10 cellular contexts compared by ENCODE assay signal in the genomic region with DNA sequence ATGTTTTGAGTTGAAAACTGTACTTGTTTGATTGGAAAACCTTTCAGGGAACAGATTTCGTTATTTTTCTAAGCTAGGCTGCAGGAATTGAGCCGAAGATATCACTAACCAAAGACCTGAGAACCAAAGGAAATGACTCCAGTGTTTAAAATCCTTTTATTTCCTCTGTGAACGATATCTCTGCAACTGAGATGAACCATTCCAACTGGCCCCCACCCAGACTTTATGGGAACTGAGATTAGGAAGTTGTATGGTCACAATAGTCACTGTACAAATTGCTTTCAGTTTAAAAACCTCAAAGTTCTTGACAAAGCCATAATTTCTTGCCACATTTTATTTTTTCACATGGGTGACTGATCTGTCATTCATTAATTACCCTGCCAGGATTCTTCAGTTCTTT.
A peak's percentile ranks its signal among the peaks of the same experiment; 100 is the strongest.
DNase-seq lines count a peak whose midpoint lies in the region; ATAC-seq, FAIRE-seq and TF ChIP-seq lines count a peak whose summit lies in the region.
"Had no signal": no experiment of that assay in that cellular context is flagged by ENCODE, and none has a peak within 500 bp of the region (broad histone marks: within the 10 kb centered on the region; RNA-seq: fewer than 3 reads in every experiment).

No MANE protein-coding gene starts in this region.

- peak overlapping the region; percentile 3 for H3K4me3 ChIP-seq in fibroblast of the aortic adventitia (ENCODE audit: low read depth, low read length)

- FAIRE-seq in RCC 7860 (lab: Jason Lieb, UNC), result peak; percentile 90

- in situ Hi-C loops in G401 (cut with HindIII; ENCODE audit: low sequenced_read_pairs), result no loop called here

- TF ChIP-seq CTCF in fibroblast of the aortic adventitia (IDR thresholded peaks at IDR 0.05; ENCODE audit: insufficient read depth, low read length), result no peak

- DNase-seq in ELR (ENCODE audit: low read depth), result peak; percentile 13
- peak; percentile 60 for DNase-seq in RCC 7860 (ENCODE audit: low spot score)
- DNase-seq in fibroblast of the aortic adventitia (ENCODE audit: low read depth), result peak; percentile 75
- DNase-seq in pulmonary artery endothelial cell (ENCODE audit: low read depth, low spot score), result peak; percentile 44
- no peak for DNase-seq in stimulated activated naive CD4-positive, alpha-beta T cell (lab: John Stamatoyannopoulos, UW)
- no peak for DNase-seq in DMS114 treated with DMSO at 0.1 percent for 48 hours (lab: John Stamatoyannopoulos, UW; ENCODE audit: unreplicated experiment)
- DNase-seq in G401 (ENCODE audit: low spot score), result no peak
- DNase-seq: C1 segment of cervical spinal cord, NCI-H510A had no signal

- ATAC-seq in GM18511 (IDR thresholded peaks at IDR 0.05; ENCODE audit: unreplicated experiment), result no peak

Comparison
In these comparisons a context has a peak if more than half of its experiments do, and no peak if none do; other contexts are left out.
1. DNase-seq: peak in ELR (single experiment), RCC 7860 (single experiment), fibroblast of the aortic adventitia (single experiment) and pulmonary artery endothelial cell (single experiment); none in stimulated activated naive CD4-positive, alpha-beta T cell (0 of 6), DMS114 treated with DMSO at 0.1 percent for 48 hours (single experiment) and G401 (single experiment).